In the genomic region with DNA sequence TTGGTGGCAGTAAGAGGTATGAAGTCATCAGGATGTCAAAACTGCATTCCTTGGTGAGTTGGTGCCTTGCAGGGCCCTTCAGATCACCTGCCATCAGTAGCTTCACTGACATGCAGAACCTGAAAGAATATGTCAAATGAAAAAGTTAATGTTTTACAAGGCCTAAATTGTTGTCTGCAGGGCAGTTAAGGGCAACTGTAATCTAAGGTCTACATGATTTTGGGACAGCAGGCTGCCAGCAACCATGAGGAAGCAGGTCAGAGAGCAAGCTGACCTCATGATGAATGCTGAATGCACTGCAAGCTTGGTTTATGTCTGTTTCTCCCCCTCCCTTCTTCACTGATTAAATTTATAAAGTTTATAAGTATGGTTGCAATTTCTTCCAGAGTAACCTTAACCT, we compare ENCODE assay signal across 20 cellular contexts. TPM values are rescaled to one million over a fixed set of nuclear protein-coding genes. Genes with fewer than 3 reads are reported as not detected.
"Had no signal": no experiment of that assay in that cellular context is flagged by ENCODE, and none has a peak within 500 bp of the region (broad histone marks: within the 10 kb centered on the region; RNA-seq: fewer than 3 reads in every experiment).

No MANE protein-coding gene starts in this region.

RNA-seq across cellular contexts. Expression of a gene that starts 1.1 kb away (rescaled TPM):
- total RNA-seq: activated naive CD4-positive, alpha-beta T cell treated with anti-CD3 and anti-CD28 coated beads for 36 hours; activated naive CD4-positive, alpha-beta T cell treated with anti-CD3 and anti-CD28 coated beads, Interleukin-2, amount 50 U/mL, for 72 hours; activated naive CD8-positive, alpha-beta T cell treated with anti-CD3 and anti-CD28 coated beads for 36 hours; activated naive CD8-positive, alpha-beta T cell treated with anti-CD3 and anti-CD28 coated beads, Interleukin-2, amount 10 ng/mL, durations not matched to agents 7 days and 5 days; activated T-cell treated with anti-CD3 and anti-CD28 coated beads, Interleukin-2, amount 50 U/mL, for 4 hours; activated T-cell treated with anti-CD3 and anti-CD28 coated beads, Interleukin-2, amount 50 U/mL, for 72 hours; activated T-helper 1 cell treated with anti-CD3 and anti-CD28 coated beads, Interleukin-12 subunit alpha, Interleukin-12 subunit beta, Interleukin-2, Interleukin-4 antibody, amounts not matched to agents 30 ng/mL and 10 ng/mL and 1 ng/mL, durations not matched to agents 14 hours and 24 hours and 36 hours; activated T-helper 17 cell treated with anti-CD3 and anti-CD28 coated beads, Interleukin-2, amount 50 U/mL, for 72 hours; activated T-helper 2 cell treated with anti-CD3 and anti-CD28 coated beads, Interferon-gamma antibody, Interleukin-2, Interleukin-4, amounts not matched to agents 10 μg/mL and 5 μg/mL and 100 μg/mL, durations not matched to agents 14 hours and 24 hours and 36 hours; adrenal gland; aorta; ascending aorta; astrocyte; body of pancreas; breast epithelium; bronchial epithelial cell; cardiac muscle cell; cardiac septum; cerebellum; chondrocyte had no signal

RNA-seq across cellular contexts. Expression of a gene that starts 13.2 kb away (rescaled TPM):
- total RNA-seq: activated naive CD4-positive, alpha-beta T cell treated with anti-CD3 and anti-CD28 coated beads for 36 hours; activated naive CD4-positive, alpha-beta T cell treated with anti-CD3 and anti-CD28 coated beads, Interleukin-2, amount 50 U/mL, for 72 hours; activated naive CD8-positive, alpha-beta T cell treated with anti-CD3 and anti-CD28 coated beads for 36 hours; activated naive CD8-positive, alpha-beta T cell treated with anti-CD3 and anti-CD28 coated beads, Interleukin-2, amount 10 ng/mL, durations not matched to agents 7 days and 5 days; activated T-cell treated with anti-CD3 and anti-CD28 coated beads, Interleukin-2, amount 50 U/mL, for 4 hours; activated T-cell treated with anti-CD3 and anti-CD28 coated beads, Interleukin-2, amount 50 U/mL, for 72 hours; activated T-helper 1 cell treated with anti-CD3 and anti-CD28 coated beads, Interleukin-12 subunit alpha, Interleukin-12 subunit beta, Interleukin-2, Interleukin-4 antibody, amounts not matched to agents 30 ng/mL and 10 ng/mL and 1 ng/mL, durations not matched to agents 14 hours and 24 hours and 36 hours; activated T-helper 17 cell treated with anti-CD3 and anti-CD28 coated beads, Interleukin-2, amount 50 U/mL, for 72 hours; activated T-helper 2 cell treated with anti-CD3 and anti-CD28 coated beads, Interferon-gamma antibody, Interleukin-2, Interleukin-4, amounts not matched to agents 10 μg/mL and 5 μg/mL and 100 μg/mL, durations not matched to agents 14 hours and 24 hours and 36 hours; adrenal gland; aorta; ascending aorta; astrocyte; body of pancreas; breast epithelium; bronchial epithelial cell; cardiac muscle cell; cardiac septum; cerebellum; chondrocyte had no signal

RNA-seq across cellular contexts. Expression of a gene that starts 17.3 kb away (rescaled TPM):
- total RNA-seq: activated naive CD4-positive, alpha-beta T cell treated with anti-CD3 and anti-CD28 coated beads for 36 hours; activated naive CD4-positive, alpha-beta T cell treated with anti-CD3 and anti-CD28 coated beads, Interleukin-2, amount 50 U/mL, for 72 hours; activated naive CD8-positive, alpha-beta T cell treated with anti-CD3 and anti-CD28 coated beads for 36 hours; activated naive CD8-positive, alpha-beta T cell treated with anti-CD3 and anti-CD28 coated beads, Interleukin-2, amount 10 ng/mL, durations not matched to agents 7 days and 5 days; activated T-cell treated with anti-CD3 and anti-CD28 coated beads, Interleukin-2, amount 50 U/mL, for 4 hours; activated T-cell treated with anti-CD3 and anti-CD28 coated beads, Interleukin-2, amount 50 U/mL, for 72 hours; activated T-helper 1 cell treated with anti-CD3 and anti-CD28 coated beads, Interleukin-12 subunit alpha, Interleukin-12 subunit beta, Interleukin-2, Interleukin-4 antibody, amounts not matched to agents 30 ng/mL and 10 ng/mL and 1 ng/mL, durations not matched to agents 14 hours and 24 hours and 36 hours; activated T-helper 17 cell treated with anti-CD3 and anti-CD28 coated beads, Interleukin-2, amount 50 U/mL, for 72 hours; activated T-helper 2 cell treated with anti-CD3 and anti-CD28 coated beads, Interferon-gamma antibody, Interleukin-2, Interleukin-4, amounts not matched to agents 10 μg/mL and 5 μg/mL and 100 μg/mL, durations not matched to agents 14 hours and 24 hours and 36 hours; adrenal gland; aorta; ascending aorta; body of pancreas; breast epithelium; bronchial epithelial cell; cardiac muscle cell; cardiac septum; cerebellum; chondrocyte had no signal

RNA-seq across cellular contexts. Expression of a gene that starts 44.7 kb away (rescaled TPM):
- total RNA-seq: activated naive CD4-positive, alpha-beta T cell treated with anti-CD3 and anti-CD28 coated beads for 36 hours; activated naive CD4-positive, alpha-beta T cell treated with anti-CD3 and anti-CD28 coated beads, Interleukin-2, amount 50 U/mL, for 72 hours; activated naive CD8-positive, alpha-beta T cell treated with anti-CD3 and anti-CD28 coated beads for 36 hours; activated naive CD8-positive, alpha-beta T cell treated with anti-CD3 and anti-CD28 coated beads, Interleukin-2, amount 10 ng/mL, durations not matched to agents 7 days and 5 days; activated T-cell treated with anti-CD3 and anti-CD28 coated beads, Interleukin-2, amount 50 U/mL, for 4 hours; activated T-cell treated with anti-CD3 and anti-CD28 coated beads, Interleukin-2, amount 50 U/mL, for 72 hours; activated T-helper 1 cell treated with anti-CD3 and anti-CD28 coated beads, Interleukin-12 subunit alpha, Interleukin-12 subunit beta, Interleukin-2, Interleukin-4 antibody, amounts not matched to agents 30 ng/mL and 10 ng/mL and 1 ng/mL, durations not matched to agents 14 hours and 24 hours and 36 hours; activated T-helper 17 cell treated with anti-CD3 and anti-CD28 coated beads, Interleukin-2, amount 50 U/mL, for 72 hours; activated T-helper 2 cell treated with anti-CD3 and anti-CD28 coated beads, Interferon-gamma antibody, Interleukin-2, Interleukin-4, amounts not matched to agents 10 μg/mL and 5 μg/mL and 100 μg/mL, durations not matched to agents 14 hours and 24 hours and 36 hours; adrenal gland; aorta; ascending aorta; body of pancreas; breast epithelium; bronchial epithelial cell; cardiac muscle cell; cardiac septum; cerebellum; chondrocyte had no signal

RNA-seq across cellular contexts. Expression of a gene that starts 48.2 kb away (rescaled TPM):
- total RNA-seq: activated naive CD4-positive, alpha-beta T cell treated with anti-CD3 and anti-CD28 coated beads for 36 hours; activated naive CD4-positive, alpha-beta T cell treated with anti-CD3 and anti-CD28 coated beads, Interleukin-2, amount 50 U/mL, for 72 hours; activated naive CD8-positive, alpha-beta T cell treated with anti-CD3 and anti-CD28 coated beads for 36 hours; activated naive CD8-positive, alpha-beta T cell treated with anti-CD3 and anti-CD28 coated beads, Interleukin-2, amount 10 ng/mL, durations not matched to agents 7 days and 5 days; activated T-cell treated with anti-CD3 and anti-CD28 coated beads, Interleukin-2, amount 50 U/mL, for 4 hours; activated T-cell treated with anti-CD3 and anti-CD28 coated beads, Interleukin-2, amount 50 U/mL, for 72 hours; activated T-helper 1 cell treated with anti-CD3 and anti-CD28 coated beads, Interleukin-12 subunit alpha, Interleukin-12 subunit beta, Interleukin-2, Interleukin-4 antibody, amounts not matched to agents 30 ng/mL and 10 ng/mL and 1 ng/mL, durations not matched to agents 14 hours and 24 hours and 36 hours; activated T-helper 17 cell treated with anti-CD3 and anti-CD28 coated beads, Interleukin-2, amount 50 U/mL, for 72 hours; activated T-helper 2 cell treated with anti-CD3 and anti-CD28 coated beads, Interferon-gamma antibody, Interleukin-2, Interleukin-4, amounts not matched to agents 10 μg/mL and 5 μg/mL and 100 μg/mL, durations not matched to agents 14 hours and 24 hours and 36 hours; adrenal gland; aorta; ascending aorta; astrocyte; body of pancreas; breast epithelium; bronchial epithelial cell; cardiac muscle cell; cardiac septum; cerebellum; chondrocyte had no signal
